ENCODE assay signal across 1 cellular context in the genomic region with DNA sequence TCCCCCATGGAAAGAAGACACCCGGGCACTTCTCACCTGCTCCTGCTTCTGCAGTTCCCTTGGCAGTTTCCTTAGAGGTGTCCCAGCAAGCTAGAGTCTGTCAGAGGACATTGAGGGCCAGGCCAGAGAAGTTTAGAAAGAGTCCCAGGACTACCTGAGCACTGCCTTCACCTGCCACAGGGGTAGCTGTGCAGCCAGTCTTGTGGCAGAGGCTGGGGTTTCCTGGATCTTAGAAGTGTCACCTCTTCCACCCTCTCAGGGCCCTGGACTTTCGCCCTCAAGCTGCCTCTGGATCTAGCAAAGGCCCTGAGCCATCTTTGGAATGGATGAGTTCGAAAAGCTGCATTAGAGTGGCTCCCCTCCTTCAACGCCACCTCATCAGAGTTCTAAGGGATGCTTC.
TF ChIP-seq lines count a peak whose summit lies in the region.

No MANE protein-coding gene starts in this region.

TF ChIP-seq in endothelial cell of umbilical vein, 7 proteins besides CTCF, POLR2A, EP300 and RAD21 (continued from another document):
- TF ChIP-seq, protein P1, sequence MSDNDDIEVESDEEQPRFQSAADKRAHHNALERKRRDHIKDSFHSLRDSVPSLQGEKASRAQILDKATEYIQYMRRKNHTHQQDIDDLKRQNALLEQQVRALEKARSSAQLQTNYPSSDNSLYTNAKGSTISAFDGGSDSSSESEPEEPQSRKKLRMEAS (IDR thresholded peaks at IDR 0.05; ENCODE audit: insufficient read depth, insufficient read length), result no peak
- TF ChIP-seq POLR2AphosphoS5 (IDR thresholded peaks at IDR 0.05; ENCODE audit: insufficient read depth, low read depth, low read length) (no peak), FOS (IDR thresholded peaks at IDR 0.05; ENCODE audit: borderline replicate concordance, insufficient read depth, low read length) (no peak)
